ENCODE assay signal across 1 cellular context in the genomic region with DNA sequence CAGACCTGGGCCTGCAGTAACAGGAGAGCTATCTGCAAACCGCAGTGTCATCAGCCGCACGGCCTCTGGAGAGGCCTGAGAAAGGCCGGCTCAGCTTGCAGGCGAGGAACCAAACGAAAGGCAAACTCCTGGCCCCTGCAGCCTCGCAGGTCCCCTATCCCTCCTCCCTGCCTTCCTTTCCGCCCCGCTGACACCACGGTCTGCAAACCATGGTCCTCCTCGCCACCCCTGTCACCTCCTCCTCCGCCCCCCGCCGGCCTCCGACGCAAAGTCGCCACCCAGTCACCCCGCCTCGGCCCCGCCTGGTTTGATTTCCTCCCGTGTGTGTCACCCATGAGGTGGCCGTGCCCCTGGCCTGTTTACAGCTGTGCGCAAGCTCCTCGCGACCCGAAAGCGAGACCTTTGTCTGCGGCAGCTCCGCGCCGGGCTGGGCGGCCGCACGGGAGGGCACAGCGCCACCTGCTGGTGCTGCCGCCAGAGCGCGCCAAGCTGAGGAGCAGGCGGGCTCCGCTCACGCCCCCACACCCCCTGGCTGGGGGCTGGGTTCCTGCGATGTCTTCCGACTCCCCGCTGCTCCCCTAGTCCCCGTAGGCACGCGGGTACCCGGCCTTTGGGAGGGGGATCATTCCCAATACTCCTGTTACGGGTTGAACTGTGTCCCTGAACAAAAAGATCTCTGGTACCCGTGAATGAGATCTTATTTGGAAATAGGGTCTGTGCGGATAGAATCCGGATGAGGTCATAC.
A peak's percentile ranks its signal among the peaks of the same experiment; 100 is the strongest.
TF ChIP-seq lines count a peak whose summit lies in the region.

No MANE protein-coding gene starts in this region.

TF ChIP-seq in HepG2, 621 proteins besides CTCF, POLR2A, EP300 and RAD21 (continued from another document and continues in another):
- TF ChIP-seq, protein P1, sequence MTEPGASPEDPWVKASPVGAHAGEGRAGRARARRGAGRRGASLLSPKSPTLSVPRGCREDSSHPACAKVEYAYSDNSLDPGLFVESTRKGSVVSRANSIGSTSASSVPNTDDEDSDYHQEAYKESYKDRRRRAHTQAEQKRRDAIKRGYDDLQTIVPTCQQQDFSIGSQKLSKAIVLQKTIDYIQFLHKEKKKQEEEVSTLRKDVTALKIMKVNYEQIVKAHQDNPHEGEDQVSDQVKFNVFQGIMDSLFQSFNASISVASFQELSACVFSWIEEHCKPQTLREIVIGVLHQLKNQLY (CRISPR knock-in tag; IDR thresholded peaks at IDR 0.05), result no peak
- TF ChIP-seq HNF4A (CRISPR knock-in tag; IDR thresholded peaks at IDR 0.05) (0 out of 2 replicates have a peak, but pooled peaks have one; percentile 21), HMG20B (CRISPR knock-in tag; conservative IDR thresholded peaks at IDR 0.05) (no peak), SIX4 (CRISPR knock-in tag; IDR thresholded peaks at IDR 0.05) (no peak), ZNF160 (CRISPR knock-in tag; IDR thresholded peaks at IDR 0.05) (no peak), TIGD3 (CRISPR knock-in tag; IDR thresholded peaks at IDR 0.05; ENCODE audit: borderline replicate concordance) (0 out of 2 replicates have a peak, but pooled peaks have one; percentile 58), ZNF619 (CRISPR knock-in tag; IDR thresholded peaks at IDR 0.05) (0 out of 2 replicates have a peak, but pooled peaks have one; percentile 15), ZFX (CRISPR knock-in tag; IDR thresholded peaks at IDR 0.05; ENCODE audit: low read depth) (peak; percentile 77; the same call in 1 of the 2 replicates), NFYB (CRISPR knock-in tag; IDR thresholded peaks at IDR 0.05) (no peak), ZNF781 (CRISPR knock-in tag; IDR thresholded peaks at IDR 0.05; ENCODE audit: borderline replicate concordance, not compliant biosample characterization) (peak; percentile 39), ZNF780A (CRISPR knock-in tag; IDR thresholded peaks at IDR 0.05) (no peak), HNRNPH1 (optimal IDR thresholded peaks at IDR 0.05; ENCODE audit: low read depth, low read length) (no peak), RFX5 (IDR thresholded peaks at IDR 0.05; ENCODE audit: low read depth, low read length) (no peak), ZNF788 (CRISPR knock-in tag; IDR thresholded peaks at IDR 0.05; ENCODE audit: borderline replicate concordance) (peak; percentile 91), RORA (CRISPR knock-in tag; IDR thresholded peaks at IDR 0.05) (no peak), ZNF556 (CRISPR knock-in tag; IDR thresholded peaks at IDR 0.05; ENCODE audit: borderline replicate concordance) (peak; percentile 55; the same call in 1 of the 2 replicates), NFKB2 (CRISPR knock-in tag; IDR thresholded peaks at IDR 0.05; ENCODE audit: borderline replicate concordance) (no peak; the same call in 1 of the 2 replicates), ZSCAN31 (CRISPR knock-in tag; IDR thresholded peaks at IDR 0.05; ENCODE audit: low read depth) (peak; percentile 71; the same call in 1 of the 2 replicates), MED13 (CRISPR knock-in tag; IDR thresholded peaks at IDR 0.05) (no peak; the same call in 1 of the 2 replicates), ZNF724P (CRISPR knock-in tag; IDR thresholded peaks at IDR 0.05; ENCODE audit: borderline replicate concordance) (0 out of 2 replicates have a peak, but pooled peaks have one; percentile 79), ZNF264 (CRISPR knock-in tag; IDR thresholded peaks at IDR 0.05) (no peak), ADNP (CRISPR knock-in tag; IDR thresholded peaks at IDR 0.05) (0 out of 2 replicates have a peak, but pooled peaks have one; percentile 28), GATA4 (IDR thresholded peaks at IDR 0.05; ENCODE audit: borderline replicate concordance, low read depth) (no peak), ZHX2 (IDR thresholded peaks at IDR 0.05; ENCODE audit: low read depth) (no peak), ZHX2 (CRISPR knock-in tag; IDR thresholded peaks at IDR 0.05; ENCODE audit: borderline replicate concordance) (no peak), MYC (CRISPR knock-in tag; IDR thresholded peaks at IDR 0.05; ENCODE audit: borderline replicate concordance) (peak; percentile 85), STAG1 (CRISPR knock-in tag; IDR thresholded peaks at IDR 0.05) (peak; percentile 88), ZFP82 (CRISPR knock-in tag; IDR thresholded peaks at IDR 0.05; ENCODE audit: borderline replicate concordance) (no peak), TARDBP (CRISPR knock-in tag; IDR thresholded peaks at IDR 0.05) (peak; percentile 31; the same call in 1 of the 2 replicates), MED8 (CRISPR knock-in tag; IDR thresholded peaks at IDR 0.05; ENCODE audit: insufficient replicate concordance) (peak; percentile 23), ZFYVE20 (CRISPR knock-in tag; IDR thresholded peaks at IDR 0.05; ENCODE audit: borderline replicate concordance, low read depth) (no peak), ARNT2 (CRISPR knock-in tag; IDR thresholded peaks at IDR 0.05; ENCODE audit: low read depth) (peak; percentile 90), TAF15 (IDR thresholded peaks at IDR 0.05; ENCODE audit: low read depth, low read length, poor library complexity, severe bottlenecking) (peak; percentile 62), UBTF (CRISPR knock-in tag; IDR thresholded peaks at IDR 0.05) (peak; percentile 91; the same call in 1 of the 2 replicates), U2AF2 (IDR thresholded peaks at IDR 0.05; ENCODE audit: low read depth, low read length) (no peak), KLF16 (CRISPR knock-in tag; IDR thresholded peaks at IDR 0.05) (peak; percentile 96 to 97), FOXO1 (CRISPR knock-in tag; IDR thresholded peaks at IDR 0.05) (peak; percentile 96), ZNF10 (CRISPR knock-in tag; IDR thresholded peaks at IDR 0.05; ENCODE audit: borderline replicate concordance, low read depth) (no peak), KMT2B (CRISPR knock-in tag; IDR thresholded peaks at IDR 0.05) (no peak), YEATS4 (CRISPR knock-in tag; IDR thresholded peaks at IDR 0.05; ENCODE audit: borderline replicate concordance) (peak; percentile 71; the same call in 1 of the 2 replicates), ZBTB20 (CRISPR knock-in tag; IDR thresholded peaks at IDR 0.05; ENCODE audit: borderline replicate concordance, low read depth) (peak; percentile 35; the same call in 1 of the 2 replicates), ZNF709 (CRISPR knock-in tag; IDR thresholded peaks at IDR 0.05) (0 out of 2 replicates have a peak, but pooled peaks have one; percentile 37), HNF4G (IDR thresholded peaks at IDR 0.05; ENCODE audit: borderline replicate concordance, low read depth, low read length) (no peak), HNF4G (CRISPR knock-in tag; IDR thresholded peaks at IDR 0.05; ENCODE audit: borderline replicate concordance, low read depth) (no peak), EHMT2 (IDR thresholded peaks at IDR 0.05; ENCODE audit: borderline replicate concordance, low read depth, low read length) (no peak)
- TF ChIP-seq, protein P2, sequence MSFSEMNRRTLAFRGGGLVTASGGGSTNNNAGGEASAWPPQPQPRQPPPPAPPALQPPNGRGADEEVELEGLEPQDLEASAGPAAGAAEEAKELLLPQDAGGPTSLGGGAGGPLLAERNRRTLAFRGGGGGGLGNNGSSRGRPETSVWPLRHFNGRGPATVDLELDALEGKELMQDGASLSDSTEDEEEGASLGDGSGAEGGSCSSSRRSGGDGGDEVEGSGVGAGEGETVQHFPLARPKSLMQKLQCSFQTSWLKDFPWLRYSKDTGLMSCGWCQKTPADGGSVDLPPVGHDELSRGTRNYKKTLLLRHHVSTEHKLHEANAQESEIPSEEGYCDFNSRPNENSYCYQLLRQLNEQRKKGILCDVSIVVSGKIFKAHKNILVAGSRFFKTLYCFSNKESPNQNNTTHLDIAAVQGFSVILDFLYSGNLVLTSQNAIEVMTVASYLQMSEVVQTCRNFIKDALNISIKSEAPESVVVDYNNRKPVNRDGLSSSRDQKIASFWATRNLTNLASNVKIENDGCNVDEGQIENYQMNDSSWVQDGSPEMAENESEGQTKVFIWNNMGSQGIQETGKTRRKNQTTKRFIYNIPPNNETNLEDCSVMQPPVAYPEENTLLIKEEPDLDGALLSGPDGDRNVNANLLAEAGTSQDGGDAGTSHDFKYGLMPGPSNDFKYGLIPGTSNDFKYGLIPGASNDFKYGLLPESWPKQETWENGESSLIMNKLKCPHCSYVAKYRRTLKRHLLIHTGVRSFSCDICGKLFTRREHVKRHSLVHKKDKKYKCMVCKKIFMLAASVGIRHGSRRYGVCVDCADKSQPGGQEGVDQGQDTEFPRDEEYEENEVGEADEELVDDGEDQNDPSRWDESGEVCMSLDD (CRISPR knock-in tag; IDR thresholded peaks at IDR 0.05; ENCODE audit: borderline replicate concordance), result no peak
- TF ChIP-seq, protein P3, sequence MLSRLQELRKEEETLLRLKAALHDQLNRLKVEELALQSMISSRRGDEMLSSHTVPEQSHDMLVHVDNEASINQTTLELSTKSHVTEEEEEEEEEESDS (CRISPR knock-in tag; IDR thresholded peaks at IDR 0.05; ENCODE audit: borderline replicate concordance), result no peak
- TF ChIP-seq, protein P4, sequence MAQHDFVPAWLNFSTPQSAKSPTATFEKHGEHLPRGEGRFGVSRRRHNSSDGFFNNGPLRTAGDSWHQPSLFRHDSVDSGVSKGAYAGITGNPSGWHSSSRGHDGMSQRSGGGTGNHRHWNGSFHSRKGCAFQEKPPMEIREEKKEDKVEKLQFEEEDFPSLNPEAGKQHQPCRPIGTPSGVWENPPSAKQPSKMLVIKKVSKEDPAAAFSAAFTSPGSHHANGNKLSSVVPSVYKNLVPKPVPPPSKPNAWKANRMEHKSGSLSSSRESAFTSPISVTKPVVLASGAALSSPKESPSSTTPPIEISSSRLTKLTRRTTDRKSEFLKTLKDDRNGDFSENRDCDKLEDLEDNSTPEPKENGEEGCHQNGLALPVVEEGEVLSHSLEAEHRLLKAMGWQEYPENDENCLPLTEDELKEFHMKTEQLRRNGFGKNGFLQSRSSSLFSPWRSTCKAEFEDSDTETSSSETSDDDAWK (CRISPR knock-in tag; IDR thresholded peaks at IDR 0.05), result no peak
